ENCODE assay signal across 8 cellular contexts in genomic region chr1:227762231-227762911, GRCh38. TPM values are rescaled to one million over a fixed set of nuclear protein-coding genes. Genes with fewer than 3 reads are reported as not detected.
A peak's percentile ranks its signal among the peaks of the same experiment; 100 is the strongest.
DNase-seq lines count a peak whose midpoint lies in the region; ATAC-seq and TF ChIP-seq lines count a peak whose summit lies in the region.

No MANE protein-coding gene starts in this region.

- H3K27ac Mint-ChIP-seq in activated B cell treated with CpG ODN at 0.5 μM for 24 hours, result no peak overlapping the region

- peak overlapping the region in 1 of 2 donors; percentile 38 for H3K27ac ChIP-seq in breast epithelium

- no peaks in the 10 kb centered on the region for H3K27me3 ChIP-seq in breast epithelium

- DNase-seq in AML-193 (lab: John Stamatoyannopoulos, UW), result peak; percentile 40 to 43
- peak; percentile 90 for DNase-seq in NCI-H345 treated with DMSO at 0.1 percent for 48 hours (lab: John Stamatoyannopoulos, UW; ENCODE audit: unreplicated experiment)
- DNase-seq in activated B cell treated with CpG ODN at 0.5 μM for 24 hours, result peak; percentile 66
- peak; percentile 69 to 83 for DNase-seq in breast epithelium (ENCODE audit: low spot score in 2 of 2)
- DNase-seq in islet precursor cell, result peak; percentile 95
- DNase-seq in stimulated activated CD4-positive, alpha-beta T cell treated with anti-CD3 and anti-CD28 coated beads, Interleukin-15, amount 100 ng/mL, for 24 hours, result peak; percentile 89

- H3K4me1 Mint-ChIP-seq in activated B cell treated with CpG ODN at 0.5 μM for 24 hours, result peaks cover 17% of the 10 kb centered on the region

- ATAC-seq in GM19043 (IDR thresholded peaks at IDR 0.05; ENCODE audit: low read depth, unreplicated experiment) (peak; percentile 65), HG03342 (IDR thresholded peaks at IDR 0.05; ENCODE audit: unreplicated experiment) (peak; percentile 86), activated B cell treated with CpG ODN at 0.5 μM for 24 hours (ENCODE audit: low read depth) (peak; percentile 91)

- peak; percentile 49 for TF ChIP-seq CTCF in activated B cell treated with CpG ODN at 0.5 μM for 24 hours (IDR thresholded peaks at IDR 0.05)
- peak in 2 of 3 donors; percentile 84 to 89 for TF ChIP-seq CTCF in breast epithelium (IDR thresholded peaks at IDR 0.05)

- no peaks in the 10 kb centered on the region for H3K9me3 ChIP-seq in breast epithelium

- intact Hi-C loops in activated B cell treated with CpG ODN at 0.5 μM for 24 hours (cut with micrococcal nuclease) (loop anchor here (1.0 kb wide), 2 partner anchors 184 to 192 kb away; no protein-coding TSS in a partner anchor), breast epithelium (cut with DNase I; ENCODE audit: low total_unique reads) (loop anchor here (10.0 kb wide), 1 partner anchor 182 kb away; the partner anchor contains the start of gene WNT9A)

- H3K36me3 ChIP-seq in breast epithelium, result peaks cover 3% of the 10 kb centered on the region

- no peaks in the 10 kb centered on the region for H3K27me3 Mint-ChIP-seq in activated B cell treated with CpG ODN at 0.5 μM for 24 hours

- H3K4me3 ChIP-seq in breast epithelium, result no peak overlapping the region

- POLR2A ChIA-PET in activated B cell treated with CpG ODN at 0.5 μM for 24 hours (lab: Charles Lee), result no interaction called here

- H3K9me3 Mint-ChIP-seq in activated B cell treated with CpG ODN at 0.5 μM for 24 hours, result no peaks in the 10 kb centered on the region

- no peak for TF ChIP-seq POLR2A in breast epithelium (IDR thresholded peaks at IDR 0.05)

- H3K36me3 Mint-ChIP-seq in activated B cell treated with CpG ODN at 0.5 μM for 24 hours (ENCODE audit: low read depth), result peaks cover 53% of the 10 kb centered on the region

- CTCF ChIA-PET in activated B cell treated with CpG ODN at 0.5 μM for 24 hours (lab: Charles Lee), result interaction anchor here (0.9 to 2.8 kb wide), 7 partner anchors 8 to 753 kb away, joined by 3 to 20 read pairs (median 3); no protein-coding TSS in a partner anchor

- no peak overlapping the region for H3K4me3 Mint-ChIP-seq in activated B cell treated with CpG ODN at 0.5 μM for 24 hours

- no peaks in the 10 kb centered on the region for H3K4me1 ChIP-seq in breast epithelium

RNA-seq across cellular contexts. Expression of gene SNAP47, which starts 27.1 kb away (rescaled TPM):
- total RNA-seq in activated B cell treated with CpG ODN at 0.5 μM for 24 hours (24.2 and 24.3 TPM in 2 replicates), breast epithelium (10 to 100 TPM; 28.3 to 60.3 (median 52.1) TPM)

RNA-seq across cellular contexts. Expression of gene JMJD4, which starts 27.3 kb away (rescaled TPM):
- total RNA-seq in activated B cell treated with CpG ODN at 0.5 μM for 24 hours, result 23.5 and 26.7 TPM in 2 replicates
- total RNA-seq in breast epithelium, result 10 to 100 TPM; 11.7 to 27.2 (median 21.0) TPM

RNA-seq across cellular contexts. Expression of gene PRSS38, which starts 53.1 kb away (rescaled TPM):
- not detected in 2 replicates for total RNA-seq in activated B cell treated with CpG ODN at 0.5 μM for 24 hours
- total RNA-seq in breast epithelium, result not detected

Comparison
In these comparisons a context has a peak if more than half of its experiments do, and no peak if none do; other contexts are left out.
1. DNase-seq: peak in every context shown above with its lines; median percentile 95 in islet precursor cell; 90 in NCI-H345 treated with DMSO at 0.1 percent for 48 hours; 89 in stimulated activated CD4-positive, alpha-beta T cell treated with anti-CD3 and anti-CD28 coated beads, Interleukin-15, amount 100 ng/mL, for 24 hours; 76 in breast epithelium; 66 in activated B cell treated with CpG ODN at 0.5 μM for 24 hours; 42 in AML-193.